ENCODE assay signal across 39 cellular contexts in genomic region chr17:39615434-39615833, GRCh38. TPM values are rescaled to one million over a fixed set of nuclear protein-coding genes. Genes with fewer than 3 reads are reported as not detected.
"Had no signal": no experiment of that assay in that cellular context is flagged by ENCODE, and none has a peak within 500 bp of the region (broad histone marks: within the 10 kb centered on the region; RNA-seq: fewer than 3 reads in every experiment).

No MANE protein-coding gene starts in this region.

- FAIRE-seq: astrocyte, bronchial epithelial cell, RCC 7860 had no signal

- DNase-seq: activated B cell treated with CpG ODN at 0.5 μM for 24 hours; activated CD4-positive, alpha-beta memory T cell treated with anti-CD3 and anti-CD28 coated beads for 36 hours; activated CD4-positive, alpha-beta T cell treated with anti-CD3 and anti-CD28 coated beads for 4 hours; activated CD4-positive, alpha-beta T cell treated with anti-CD3 and anti-CD28 coated beads, Interleukin-2, amount 50 U/mL, for 1 hour; activated CD4-positive, CD25-positive, alpha-beta regulatory T cell treated with anti-CD3 and anti-CD28 coated beads, Interleukin-2, amount 50 U/mL, for 72 hours; activated CD8-positive, alpha-beta memory T cell treated with anti-CD3 and anti-CD28 coated beads, Interleukin-2, amount 50 U/mL, for 4 hours; activated gamma-delta T cell treated with Interleukin-2 at 50 U/mL for 16 hours; activated naive CD4-positive, alpha-beta T cell treated with anti-CD3 and anti-CD28 coated beads for 36 hours; activated T-cell treated with anti-CD3 and anti-CD28 coated beads for 4 hours; activated T-cell treated with anti-CD3 and anti-CD28 coated beads, Interleukin-2, amount 50 U/mL, for 4 hours; adrenal gland; body of pancreas; caudate nucleus; Kasumi-1; MG63; NCI-H1048; NCI-H1105 treated with DMSO at 0.1 percent for 48 hours; NCI-H1436; NCI-H1694 treated with DMSO at 0.1 percent for 48 hours; NCI-H2029; NCI-H2171; NCI-H510A; NCI-H526; NCI-H748 treated with DMSO at 0.1 percent for 48 hours; NK-92 treated with Interleukin-12 subunit alpha and Interleukin-12 subunit beta, amount 100 ng/mL, for 24 hours; PC-9; SW 1271; T-helper 1 cell; T-helper 2 cell; T-helper 9 cell had no signal

- H3K27me3 ChIP-seq: adrenal gland, body of pancreas, MG63 had no signal

- H3K27ac Mint-ChIP-seq: activated B cell treated with CpG ODN at 0.5 μM for 24 hours; activated CD4-positive, alpha-beta memory T cell treated with anti-CD3 and anti-CD28 coated beads for 36 hours; activated naive CD4-positive, alpha-beta T cell treated with anti-CD3 and anti-CD28 coated beads for 36 hours; activated naive CD4-positive, alpha-beta T cell treated with anti-CD3 and anti-CD28 coated beads, Interleukin-2, amount 50 U/mL, for 72 hours; activated T-helper 1 cell treated with anti-CD3 and anti-CD28 coated beads, Interleukin-12 subunit alpha, Interleukin-12 subunit beta, Interleukin-2, Interleukin-4 antibody, amounts not matched to agents 30 ng/mL and 10 ng/mL and 1 ng/mL, durations not matched to agents 14 hours and 24 hours and 36 hours had no signal

- H3K36me3 Mint-ChIP-seq: activated CD4-positive, alpha-beta memory T cell treated with anti-CD3 and anti-CD28 coated beads for 36 hours; activated naive CD4-positive, alpha-beta T cell treated with anti-CD3 and anti-CD28 coated beads, Interleukin-2, amount 50 U/mL, for 72 hours had no signal

- H3K27ac ChIP-seq: adrenal gland, body of pancreas, PC-9, RWPE1, VCaP had no signal

- H2AFZ ChIP-seq: PC-9 had no signal

- H3K4me3 ChIP-seq: adrenal gland, body of pancreas, MG63, PC-9 had no signal

- H3K36me3 ChIP-seq: adrenal gland, MG63 had no signal

- H3K4me2 ChIP-seq: PC-9 had no signal

- ATAC-seq: activated naive CD4-positive, alpha-beta T cell treated with anti-CD3 and anti-CD28 coated beads, Interleukin-2, amount 50 U/mL, for 72 hours; activated T-cell treated with anti-CD3 and anti-CD28 coated beads, Interleukin-2, amount 50 U/mL, for 4 hours; body of pancreas; Right ventricle myocardium inferior had no signal

- H3K9me3 Mint-ChIP-seq: activated B cell treated with CpG ODN at 0.5 μM for 24 hours; activated CD4-positive, alpha-beta memory T cell treated with anti-CD3 and anti-CD28 coated beads for 36 hours; activated naive CD4-positive, alpha-beta T cell treated with anti-CD3 and anti-CD28 coated beads for 36 hours; activated naive CD4-positive, alpha-beta T cell treated with anti-CD3 and anti-CD28 coated beads, Interleukin-2, amount 50 U/mL, for 72 hours; activated T-cell treated with anti-CD3 and anti-CD28 coated beads, Interleukin-2, amount 50 U/mL, for 4 hours; activated T-helper 1 cell treated with anti-CD3 and anti-CD28 coated beads, Interleukin-12 subunit alpha, Interleukin-12 subunit beta, Interleukin-2, Interleukin-4 antibody, amounts not matched to agents 30 ng/mL and 10 ng/mL and 1 ng/mL, durations not matched to agents 14 hours and 24 hours and 36 hours had no signal

- H3K4me3 Mint-ChIP-seq: activated B cell treated with CpG ODN at 0.5 μM for 24 hours; activated CD4-positive, alpha-beta memory T cell treated with anti-CD3 and anti-CD28 coated beads for 36 hours; activated naive CD4-positive, alpha-beta T cell treated with anti-CD3 and anti-CD28 coated beads for 36 hours; activated T-cell treated with anti-CD3 and anti-CD28 coated beads, Interleukin-2, amount 50 U/mL, for 4 hours; activated T-helper 1 cell treated with anti-CD3 and anti-CD28 coated beads, Interleukin-12 subunit alpha, Interleukin-12 subunit beta, Interleukin-2, Interleukin-4 antibody, amounts not matched to agents 30 ng/mL and 10 ng/mL and 1 ng/mL, durations not matched to agents 14 hours and 24 hours and 36 hours had no signal

- H3K9me3 ChIP-seq: adrenal gland, body of pancreas, MG63 had no signal

RNA-seq across cellular contexts. Expression of gene NEUROD2, which starts 7.7 kb away (rescaled TPM):
- total RNA-seq: activated B cell treated with CpG ODN at 0.5 μM for 24 hours; activated CD4-positive, alpha-beta memory T cell treated with anti-CD3 and anti-CD28 coated beads for 36 hours; activated naive CD4-positive, alpha-beta T cell treated with anti-CD3 and anti-CD28 coated beads for 36 hours; activated naive CD4-positive, alpha-beta T cell treated with anti-CD3 and anti-CD28 coated beads, Interleukin-2, amount 50 U/mL, for 72 hours; activated T-cell treated with anti-CD3 and anti-CD28 coated beads, Interleukin-2, amount 50 U/mL, for 4 hours; activated T-helper 1 cell treated with anti-CD3 and anti-CD28 coated beads, Interleukin-12 subunit alpha, Interleukin-12 subunit beta, Interleukin-2, Interleukin-4 antibody, amounts not matched to agents 30 ng/mL and 10 ng/mL and 1 ng/mL, durations not matched to agents 14 hours and 24 hours and 36 hours; adrenal gland; astrocyte; body of pancreas; bronchial epithelial cell; OCI-LY7; PC-9; Right ventricle myocardium inferior had no signal

RNA-seq across cellular contexts. Expression of gene PPP1R1B, which starts 11.3 kb away (rescaled TPM):
- total RNA-seq: activated B cell treated with CpG ODN at 0.5 μM for 24 hours; activated CD4-positive, alpha-beta memory T cell treated with anti-CD3 and anti-CD28 coated beads for 36 hours; activated T-helper 1 cell treated with anti-CD3 and anti-CD28 coated beads, Interleukin-12 subunit alpha, Interleukin-12 subunit beta, Interleukin-2, Interleukin-4 antibody, amounts not matched to agents 30 ng/mL and 10 ng/mL and 1 ng/mL, durations not matched to agents 14 hours and 24 hours and 36 hours; bronchial epithelial cell; OCI-LY7; PC-9 had no signal

RNA-seq across cellular contexts. Expression of gene TCAP, which starts 49.7 kb away (rescaled TPM):
- total RNA-seq: bronchial epithelial cell had no signal

RNA-seq across cellular contexts. Expression of gene PNMT, which starts 52.8 kb away (rescaled TPM):
- total RNA-seq: activated B cell treated with CpG ODN at 0.5 μM for 24 hours; activated CD4-positive, alpha-beta memory T cell treated with anti-CD3 and anti-CD28 coated beads for 36 hours; activated naive CD4-positive, alpha-beta T cell treated with anti-CD3 and anti-CD28 coated beads for 36 hours; activated T-cell treated with anti-CD3 and anti-CD28 coated beads, Interleukin-2, amount 50 U/mL, for 4 hours; activated T-helper 1 cell treated with anti-CD3 and anti-CD28 coated beads, Interleukin-12 subunit alpha, Interleukin-12 subunit beta, Interleukin-2, Interleukin-4 antibody, amounts not matched to agents 30 ng/mL and 10 ng/mL and 1 ng/mL, durations not matched to agents 14 hours and 24 hours and 36 hours; bronchial epithelial cell; OCI-LY7 had no signal
